In genomic region chr21:16644690-16645089, GRCh38 we compare ENCODE assay signal across 14 cellular contexts.
"Had no signal": no experiment of that assay in that cellular context is flagged by ENCODE, and none has a peak within 500 bp of the region (broad histone marks: within the 10 kb centered on the region; RNA-seq: fewer than 3 reads in every experiment).

No MANE protein-coding gene starts in this region.

- H3K4me1 ChIP-seq: esophagus squamous epithelium, parathyroid adenoma, transverse colon had no signal

- H3K9ac ChIP-seq: parathyroid adenoma had no signal

- ATAC-seq: activated T-cell treated with anti-CD3 and anti-CD28 coated beads, Interleukin-2, amount 50 U/mL, for 4 hours; left cardiac atrium; naive thymus-derived CD4-positive, alpha-beta T cell had no signal

- H3K4me3 ChIP-seq: esophagus squamous epithelium, lung, skin epidermis, transverse colon had no signal

- H2AFZ ChIP-seq: parathyroid adenoma had no signal

- H3K79me2 ChIP-seq: parathyroid adenoma had no signal

- DNase-seq: activated CD4-positive, alpha-beta memory T cell treated with anti-CD3 and anti-CD28 coated beads for 36 hours; activated effector memory CD4-positive, alpha-beta T cell treated with anti-CD3 and anti-CD28 coated beads, Interleukin-2, amount 50 U/mL, for 16 hours; activated T-cell treated with anti-CD3 and anti-CD28 coated beads, Interleukin-2, amount 50 U/mL, for 4 hours; esophagus squamous epithelium; immature natural killer cell; left cardiac atrium; naive thymus-derived CD4-positive, alpha-beta T cell; retina; T1000; transverse colon had no signal

- H3K27ac ChIP-seq: esophagus squamous epithelium, parathyroid adenoma, skin epidermis, transverse colon, VCaP had no signal

- H3K36me3 ChIP-seq: esophagus squamous epithelium, transverse colon had no signal

- H3K27me3 ChIP-seq: esophagus squamous epithelium, transverse colon had no signal

- H3K9me3 ChIP-seq: esophagus squamous epithelium, transverse colon had no signal
